8 cellular contexts compared by ENCODE assay signal in the genomic region with DNA sequence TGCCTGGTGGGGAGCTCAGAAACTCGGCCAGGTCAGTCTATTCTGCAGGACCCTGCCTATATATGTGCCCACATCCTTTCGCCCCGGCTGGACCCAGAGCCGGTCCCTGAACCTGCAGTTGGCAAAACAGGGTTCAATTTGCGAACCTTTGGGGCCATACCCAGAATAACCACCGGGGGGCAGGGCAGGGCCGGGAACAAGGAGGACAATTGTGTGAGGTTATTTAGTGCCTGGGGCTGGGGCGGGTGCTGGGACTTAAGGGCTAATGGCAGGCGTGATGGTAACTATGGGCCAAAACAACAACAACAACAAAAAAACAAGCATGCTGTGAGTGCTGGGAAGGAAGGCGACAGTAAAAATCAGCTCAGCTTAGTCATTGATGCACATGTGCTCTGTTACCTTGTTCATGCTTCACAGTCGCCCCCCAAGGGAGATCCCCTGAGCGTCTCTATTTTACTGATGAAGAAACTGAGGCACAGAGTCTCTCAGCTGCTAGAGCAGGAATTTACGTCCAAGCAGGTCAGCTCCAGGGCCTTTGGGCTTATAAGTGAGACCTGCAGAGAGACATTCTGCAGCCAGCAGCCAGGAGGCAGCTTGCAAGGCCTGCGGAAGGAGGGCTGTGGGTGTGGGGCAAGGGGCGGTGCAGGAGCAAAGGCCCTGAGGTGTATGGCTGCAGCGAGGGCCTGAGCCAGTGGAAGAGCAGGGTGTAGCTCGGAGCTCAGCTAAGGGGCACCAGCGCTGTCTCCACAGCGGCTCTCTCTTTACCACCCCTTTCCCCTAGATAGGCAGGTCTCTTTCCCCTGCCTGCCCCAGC.
DNase-seq lines count a peak whose midpoint lies in the region; ATAC-seq and TF ChIP-seq lines count a peak whose summit lies in the region.

No MANE protein-coding gene starts in this region.

- no peak for ATAC-seq in HG03045 (IDR thresholded peaks at IDR 0.05; ENCODE audit: unreplicated experiment)
- no peak for ATAC-seq in GM18517 (IDR thresholded peaks at IDR 0.05; ENCODE audit: unreplicated experiment)

- no peaks in the 10 kb centered on the region for H3K27me3 ChIP-seq in Peyer's patch
- no peaks in the 10 kb centered on the region for H3K27me3 ChIP-seq in cardiac muscle cell

- no peaks in the 10 kb centered on the region for H3K9me3 Mint-ChIP-seq in progenitor cell of endocrine pancreas (ENCODE audit: low read depth)

- H3K27ac Mint-ChIP-seq in progenitor cell of endocrine pancreas, result no peak overlapping the region

- peaks cover 14% of the 10 kb centered on the region for H3K27me3 Mint-ChIP-seq in progenitor cell of endocrine pancreas

- DNase-seq in Daoy (ENCODE audit: low read depth) (peak; percentile 51), HT1080 (ENCODE audit: low read depth) (peak; percentile 30), Peyer's patch (peak in 2 of 3 donors; percentile 75 to 80), cardiac muscle cell (ENCODE audit: low read depth in 1 of 2, low spot score in 1 of 2) (peak; percentile 62 to 68), progenitor cell of endocrine pancreas (ENCODE audit: low spot score, unreplicated experiment) (peak; percentile 61)
- peak; percentile 62 for DNase-seq in activated naive CD4-positive, alpha-beta T cell treated with Interleukin-2 at 50 U/mL for 16 hours

- H3K4me3 Mint-ChIP-seq in progenitor cell of endocrine pancreas (ENCODE audit: low read depth), result no peak overlapping the region

- no peak for TF ChIP-seq POLR2A in Peyer's patch (IDR thresholded peaks at IDR 0.05)

- H3K36me3 Mint-ChIP-seq in progenitor cell of endocrine pancreas (ENCODE audit: insufficient read depth), result peaks cover 3% of the 10 kb centered on the region

- H3K36me3 ChIP-seq in Peyer's patch (peaks cover 0 to 11% (median 0%) of the 10 kb centered on the region in 3 donors), cardiac muscle cell (peaks cover 6% of the 10 kb centered on the region)

- H3K4me3 ChIP-seq in Peyer's patch (no peak overlapping the region), cardiac muscle cell (no peak overlapping the region)

- no peak overlapping the region for H3K27ac ChIP-seq in Peyer's patch
- no peak overlapping the region for H3K27ac ChIP-seq in cardiac muscle cell

- H3K9me3 ChIP-seq in Peyer's patch (no peaks in the 10 kb centered on the region), cardiac muscle cell (ENCODE audit: low read depth) (no peaks in the 10 kb centered on the region)

- no peaks in the 10 kb centered on the region for H3K4me1 ChIP-seq in Peyer's patch
- H3K4me1 ChIP-seq in cardiac muscle cell (ENCODE audit: low read depth), result no peaks in the 10 kb centered on the region

- TF ChIP-seq CTCF in Peyer's patch (IDR thresholded peaks at IDR 0.05), result peak in 5 of 6 experiments; percentile 29 to 81 (median 77)
- peak; percentile 85 for TF ChIP-seq CTCF in cardiac muscle cell (IDR thresholded peaks at IDR 0.05; ENCODE audit: low read depth, low read length)
- TF ChIP-seq CTCF in progenitor cell of endocrine pancreas (IDR thresholded peaks at IDR 0.05; ENCODE audit: unreplicated experiment), result peak; percentile 76

- H3K4me1 Mint-ChIP-seq in progenitor cell of endocrine pancreas (ENCODE audit: low read depth), result peaks cover 6% of the 10 kb centered on the region
